Comparison of ENCODE assay signal across 8 cellular contexts in the genomic region with DNA sequence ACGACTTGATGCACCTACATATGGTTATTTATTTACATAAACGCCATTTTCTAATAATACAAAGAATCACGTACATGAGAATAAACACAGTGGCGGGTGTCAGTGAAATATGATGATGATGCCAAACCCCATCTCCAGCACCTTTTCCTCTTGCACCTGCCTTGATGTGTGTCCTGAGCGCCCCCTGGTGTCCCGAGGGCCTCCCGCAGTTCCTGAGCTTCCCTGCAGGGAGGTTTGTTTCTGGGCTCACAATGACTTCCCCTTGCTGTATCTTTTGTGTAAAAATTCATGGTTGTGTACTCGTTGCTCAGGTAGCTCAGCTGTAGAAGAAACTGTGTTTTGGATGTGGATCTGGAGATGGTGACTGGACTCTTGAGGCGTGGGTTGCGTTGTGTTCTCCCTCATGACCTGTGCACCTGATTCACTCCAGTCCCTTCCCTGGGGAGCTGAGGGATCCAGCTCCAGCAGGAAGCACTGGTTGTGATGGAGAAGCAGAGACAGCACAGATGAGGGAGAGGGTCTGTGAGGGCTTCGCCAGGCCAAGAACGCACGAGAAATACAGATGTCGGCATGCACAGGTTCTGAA.
DNase-seq lines count a peak whose midpoint lies in the region; ATAC-seq and TF ChIP-seq lines count a peak whose summit lies in the region.

No MANE protein-coding gene starts in this region.

- H3K4me3 ChIP-seq in DOHH2 (ENCODE audit: low read length) (no peak overlapping the region), esophagus muscularis mucosa (no peak overlapping the region)

- WGBS in esophagus muscularis mucosa: 51% methylated on average over 14 of the region's 14 CpGs

- H4K20me1 ChIP-seq in DOHH2 (ENCODE audit: control insufficient read depth, insufficient read depth, low read depth, low read length): no peaks in the 10 kb centered on the region

- intact Hi-C loops in esophagus muscularis mucosa (cut with DNase I): no loop called here

- no peak overlapping the region for H3K4me3 Mint-ChIP-seq in stimulated activated naive B cell treated with anti-CD40 and anti-IgM and Interleukin-4, amounts not matched to agents 10 μg/mL and 1 μg/mL and 100 μg/mL, for 72 hours

- no peaks in the 10 kb centered on the region for H3K79me2 ChIP-seq in DOHH2 (ENCODE audit: control insufficient read depth, low read length)

- H3F3A ChIP-seq in DOHH2 (ENCODE audit: control insufficient read depth, insufficient read depth): no peaks in the 10 kb centered on the region

- TF ChIP-seq POLR2A in esophagus muscularis mucosa (IDR thresholded peaks at IDR 0.05; ENCODE audit: low read depth): no peak

- no peaks in the 10 kb centered on the region for H3K27me3 ChIP-seq in DOHH2 (ENCODE audit: control insufficient read depth, low read length)
- H3K27me3 ChIP-seq in esophagus muscularis mucosa: peaks cover 0 to 15% (median 0%) of the 10 kb centered on the region in 4 donors

- H3K27ac ChIP-seq in DOHH2 (ENCODE audit: low read depth, low read length) (no peak overlapping the region), esophagus muscularis mucosa (replicated peaks in 1 of 4) (no peak overlapping the region)

- TF ChIP-seq CTCF in DOHH2 (IDR thresholded peaks at IDR 0.05; ENCODE audit: low read depth, low read length, poor library complexity, severe bottlenecking): peak; percentile 88
- TF ChIP-seq CTCF in esophagus muscularis mucosa (IDR thresholded peaks at IDR 0.05): no peak

- no peaks in the 10 kb centered on the region for H3K9me3 Mint-ChIP-seq in stimulated activated naive B cell treated with anti-CD40 and anti-IgM and Interleukin-4, amounts not matched to agents 10 μg/mL and 1 μg/mL and 100 μg/mL, for 72 hours

- H3K36me3 Mint-ChIP-seq in stimulated activated naive B cell treated with anti-CD40 and anti-IgM and Interleukin-4, amounts not matched to agents 10 μg/mL and 1 μg/mL and 100 μg/mL, for 72 hours: no peaks in the 10 kb centered on the region

- DNase-seq in LoVo (ENCODE audit: low spot score) (peak; percentile 29), esophagus muscularis mucosa (ENCODE audit: extremely low spot score) (peak; percentile 90), dermis blood vessel endothelial cell (no peak)
- DNase-seq in activated CD4-positive, alpha-beta T cell treated with anti-CD3 and anti-CD28 coated beads for 1 hour: peak; percentile 27
- peak; percentile 58 for DNase-seq in stimulated activated naive B cell treated with anti-CD40 and anti-IgM and Interleukin-4, amounts not matched to agents 10 μg/mL and 1 μg/mL and 100 μg/mL, for 72 hours

- no peaks in the 10 kb centered on the region for H3K9me3 ChIP-seq in DOHH2 (ENCODE audit: control insufficient read depth, insufficient read depth, low read length)
- no peaks in the 10 kb centered on the region for H3K9me3 ChIP-seq in esophagus muscularis mucosa

- no peak overlapping the region for H3K4me2 ChIP-seq in DOHH2 (ENCODE audit: low read length)

- no peak overlapping the region for H3K27ac Mint-ChIP-seq in stimulated activated naive B cell treated with anti-CD40 and anti-IgM and Interleukin-4, amounts not matched to agents 10 μg/mL and 1 μg/mL and 100 μg/mL, for 72 hours

- peak; percentile 84 to 85 for ATAC-seq in stimulated activated naive B cell treated with anti-CD40 and anti-IgM and Interleukin-4, amounts not matched to agents 10 μg/mL and 1 μg/mL and 100 μg/mL, for 72 hours (replicated peaks)
- no peak for ATAC-seq in HG02610 (IDR thresholded peaks at IDR 0.05; ENCODE audit: unreplicated experiment)
- ATAC-seq in GM19351 (IDR thresholded peaks at IDR 0.05; ENCODE audit: unreplicated experiment): no peak

- peaks cover 5% of the 10 kb centered on the region in 2 donors for H3K4me1 Mint-ChIP-seq in stimulated activated naive B cell treated with anti-CD40 and anti-IgM and Interleukin-4, amounts not matched to agents 10 μg/mL and 1 μg/mL and 100 μg/mL, for 72 hours

- H3K4me1 ChIP-seq in DOHH2 (ENCODE audit: control insufficient read depth, low read length): peaks cover 3% of the 10 kb centered on the region
- no peaks in the 10 kb centered on the region for H3K4me1 ChIP-seq in esophagus muscularis mucosa

- H3K9me2 ChIP-seq in DOHH2 (replicated peaks; ENCODE audit: control insufficient read depth, low read length): no peaks in the 10 kb centered on the region

- peaks cover 0 to 9% of the 10 kb centered on the region in 2 donors for H3K27me3 Mint-ChIP-seq in stimulated activated naive B cell treated with anti-CD40 and anti-IgM and Interleukin-4, amounts not matched to agents 10 μg/mL and 1 μg/mL and 100 μg/mL, for 72 hours

- no peak for TF ChIP-seq EP300 in esophagus muscularis mucosa (IDR thresholded peaks at IDR 0.05)

- H3K36me3 ChIP-seq in DOHH2 (ENCODE audit: control insufficient read depth, low read length) (no peaks in the 10 kb centered on the region), esophagus muscularis mucosa (no peaks in the 10 kb centered on the region)

Comparison
In these comparisons a context has a peak if more than half of its experiments do, and no peak if none do; other contexts are left out.
1. ATAC-seq: peak in stimulated activated naive B cell treated with anti-CD40 and anti-IgM and Interleukin-4, amounts not matched to agents 10 μg/mL and 1 μg/mL and 100 μg/mL, for 72 hours (2 of 2); none in HG02610 (single experiment) and GM19351 (single experiment).